ENCODE assay signal across 8 cellular contexts in genomic region chr18:57803119-57803969, GRCh38. TPM values are rescaled to one million over a fixed set of nuclear protein-coding genes. Genes with fewer than 3 reads are reported as not detected.
A peak's percentile ranks its signal among the peaks of the same experiment; 100 is the strongest.
DNase-seq lines count a peak whose midpoint lies in the region; ATAC-seq and TF ChIP-seq lines count a peak whose summit lies in the region.

Gene ATP8B1, minus strand, starts transcription at chr18:57803315. Its CDS starts 71,508 bp downstream, at chr18:57731807.

- peak within 1 kb of the TSS; percentile 72 for H3K4me3 Mint-ChIP-seq in activated T-helper 1 cell treated with anti-CD3 and anti-CD28 coated beads, Interleukin-12 subunit alpha, Interleukin-12 subunit beta, Interleukin-2, Interleukin-4 antibody, amounts not matched to agents 30 ng/mL and 10 ng/mL and 1 ng/mL, durations not matched to agents 14 hours and 24 hours and 36 hours

- H3K9me1 ChIP-seq in IMR-90 (ENCODE audit: insufficient read depth, low read length): peaks cover 23% of the 10 kb centered on the region

- H2BK15ac ChIP-seq in IMR-90 (ENCODE audit: low read depth, low read length): peak within 1 kb of the TSS; percentile 86

- H3K9me3 Mint-ChIP-seq in activated T-helper 1 cell treated with anti-CD3 and anti-CD28 coated beads, Interleukin-12 subunit alpha, Interleukin-12 subunit beta, Interleukin-2, Interleukin-4 antibody, amounts not matched to agents 30 ng/mL and 10 ng/mL and 1 ng/mL, durations not matched to agents 14 hours and 24 hours and 36 hours: no peaks in the 10 kb centered on the region

- POLR2A ChIA-PET in A673 (lab: Charles Lee; ENCODE audit: low non-redundant PET): no interaction called here
- POLR2A ChIA-PET in IMR-90 (lab: Charles Lee; ENCODE audit: unreplicated experiment): interaction anchor here (0.9 kb wide), 1 partner anchor 183 kb away, joined by 3 read pairs; no protein-coding TSS in a partner anchor

- peaks cover 31% of the 10 kb centered on the region for H3K4me1 ChIP-seq in A673 (ENCODE audit: insufficient read depth, low read length, poor library complexity, severe bottlenecking)
- peaks cover 8% of the 10 kb centered on the region for H3K4me1 ChIP-seq in IMR-90 (ENCODE audit: control insufficient read depth, insufficient read depth, low read length)
- peaks cover 43% of the 10 kb centered on the region for H3K4me1 ChIP-seq in osteoblast (ENCODE audit: insufficient read depth, low read length)

- H2BK120ac ChIP-seq in IMR-90 (ENCODE audit: low read depth, low read length): peak within 1 kb of the TSS; percentile 96

- DNase-seq in A673 (ENCODE audit: low spot score) (peak; percentile 57), IMR-90 (peak; percentile 73), Right ventricle myocardium inferior (ENCODE audit: missing footprints) (peak; percentile 88), osteoblast (ENCODE audit: insufficient read length, low spot score, missing footprints) (peak; percentile 98), NCI-H446 treated with DMSO at 0.1 percent for 48 hours (lab: John Stamatoyannopoulos, UW) (no peak)
- DNase-seq in activated T-helper 1 cell treated with anti-CD3 and anti-CD28 coated beads, Interleukin-12 subunit alpha, Interleukin-12 subunit beta, Interleukin-2, Interleukin-4 antibody, amounts not matched to agents 30 ng/mL and 10 ng/mL and 1 ng/mL, durations not matched to agents 14 hours and 24 hours and 36 hours (ENCODE audit: low spot score): no peak

- in situ Hi-C loops in IMR-90 (cut with MboI; ENCODE audit: low sequenced_read_pairs): no loop called here

- ATAC-seq in GM18867 (IDR thresholded peaks at IDR 0.05; ENCODE audit: unreplicated experiment) (peak; percentile 67), IMR-90 (ENCODE audit: low read depth) (peak; percentile 89), Right ventricle myocardium inferior (peak; percentile 93), HG02970 (IDR thresholded peaks at IDR 0.05; ENCODE audit: low FRiP score, unreplicated experiment) (no peak)

- H3K14ac ChIP-seq in IMR-90 (replicated peaks; ENCODE audit: low read depth, low read length): peak within 1 kb of the TSS; percentile 97

- H3K4me2 ChIP-seq in IMR-90 (ENCODE audit: low read depth, low read length): peak within 1 kb of the TSS; percentile 96
- H3K4me2 ChIP-seq in osteoblast (ENCODE audit: insufficient read depth, low read length): peak within 1 kb of the TSS; percentile 70

- intact Hi-C loops in A673 (cut with micrococcal nuclease; ENCODE audit: unreplicated experiment) (no loop called here), IMR-90 (cut with micrococcal nuclease) (loop anchor here (2.0 to 10.0 kb wide), 4 partner anchors 109 to 241 kb away; partner anchors contain the start of gene NEDD4L), Right ventricle myocardium inferior (cut with DNase I) (loop anchor here (10.0 kb wide), 2 partner anchors 89 to 139 kb away; no protein-coding TSS in a partner anchor)
- intact Hi-C loops in activated T-helper 1 cell treated with anti-CD3 and anti-CD28 coated beads, Interleukin-12 subunit alpha, Interleukin-12 subunit beta, Interleukin-2, Interleukin-4 antibody, amounts not matched to agents 30 ng/mL and 10 ng/mL and 1 ng/mL, durations not matched to agents 14 hours and 24 hours and 36 hours (cut with micrococcal nuclease): loop anchor here (5.0 to 10.0 kb wide), 2 partner anchors 371 to 1471 kb away; partner anchors contain the start of gene RAX

- peak within 1 kb of the TSS; percentile 25 for H3K56ac ChIP-seq in IMR-90 (ENCODE audit: extremely low read depth, insufficient read depth, low read length)

- H4K20me1 ChIP-seq in IMR-90 (ENCODE audit: insufficient read depth, low read length) (peaks cover 29% of the 10 kb centered on the region; the same call in 1 of the 2 replicates), osteoblast (ENCODE audit: insufficient read depth, low read length) (peaks cover 29% of the 10 kb centered on the region)

- H3K27ac ChIP-seq in A673 (ENCODE audit: low read depth, low read length, poor library complexity, severe bottlenecking) (peak within 1 kb of the TSS; percentile 60), IMR-90 (ENCODE audit: insufficient read depth, low read length) (peak within 1 kb of the TSS; percentile 77), osteoblast (ENCODE audit: low read depth, low read length) (peak within 1 kb of the TSS; percentile 79)

- peak within 1 kb of the TSS; percentile 90 for H4K91ac ChIP-seq in IMR-90 (ENCODE audit: insufficient read depth, low read depth, low read length)

- H3K36me3 ChIP-seq in A673 (ENCODE audit: insufficient read depth, low read length, poor library complexity, severe bottlenecking): no peaks in the 10 kb centered on the region
- no peaks in the 10 kb centered on the region for H3K36me3 ChIP-seq in IMR-90 (ENCODE audit: control insufficient read depth, insufficient read depth, low read length)
- peaks cover 9% of the 10 kb centered on the region for H3K36me3 ChIP-seq in osteoblast (ENCODE audit: insufficient read depth, low read length)

- H4K5ac ChIP-seq in IMR-90 (ENCODE audit: low read depth, low read length): peak within 1 kb of the TSS; percentile 82

- dilution Hi-C loops in IMR-90 (cut with HindIII; ENCODE audit: low sequenced_read_pairs, unreplicated experiment): no loop called here

- H4K8ac ChIP-seq in IMR-90 (ENCODE audit: low read depth in 2 of 2, low read length in 2 of 2): peak within 1 kb of the TSS; percentile 70 to 88

- peak within 1 kb of the TSS; percentile 93 for H2BK5ac ChIP-seq in IMR-90 (ENCODE audit: low read depth, low read length, poor library complexity, severe bottlenecking)

- peaks cover 11% of the 10 kb centered on the region for H3K4me1 Mint-ChIP-seq in activated T-helper 1 cell treated with anti-CD3 and anti-CD28 coated beads, Interleukin-12 subunit alpha, Interleukin-12 subunit beta, Interleukin-2, Interleukin-4 antibody, amounts not matched to agents 30 ng/mL and 10 ng/mL and 1 ng/mL, durations not matched to agents 14 hours and 24 hours and 36 hours (ENCODE audit: low read depth)

- TF ChIP-seq RAD21 in IMR-90 (IDR thresholded peaks at IDR 0.05; ENCODE audit: low read length): no peak

- no TSS peak for BruUV-seq in A673 (replicated peaks; lab: Mats Ljungman, UMichigan)
- no TSS peak for BruUV-seq in IMR-90 (replicated peaks; lab: Mats Ljungman, UMichigan)

- peak; percentile 47; the same call in 1 of the 2 replicates for TF ChIP-seq POLR2A in IMR-90 (IDR thresholded peaks at IDR 0.05; ENCODE audit: low read depth, low read length)

- WGBS in IMR-90 (ENCODE audit: extremely low coverage in 2 of 2, insufficient read length in 1 of 2), 2 experiments: 0% methylated on average over 18 of the region's 73 CpGs; no CpG with 5 or more reads in 1 of the 2 experiments

- peaks cover 16 to 44% of the 10 kb centered on the region in 2 experiments for H3K79me1 ChIP-seq in IMR-90 (ENCODE audit: low read depth in 1 of 2, low read length in 2 of 2)

- peak within 1 kb of the TSS; percentile 91 for H2BK20ac ChIP-seq in IMR-90 (ENCODE audit: low read depth, low read length)

- peak within 1 kb of the TSS; percentile 61 for H3K27ac Mint-ChIP-seq in activated T-helper 1 cell treated with anti-CD3 and anti-CD28 coated beads, Interleukin-12 subunit alpha, Interleukin-12 subunit beta, Interleukin-2, Interleukin-4 antibody, amounts not matched to agents 30 ng/mL and 10 ng/mL and 1 ng/mL, durations not matched to agents 14 hours and 24 hours and 36 hours

- peaks cover 67% of the 10 kb centered on the region for H3K27me3 Mint-ChIP-seq in activated T-helper 1 cell treated with anti-CD3 and anti-CD28 coated beads, Interleukin-12 subunit alpha, Interleukin-12 subunit beta, Interleukin-2, Interleukin-4 antibody, amounts not matched to agents 30 ng/mL and 10 ng/mL and 1 ng/mL, durations not matched to agents 14 hours and 24 hours and 36 hours (ENCODE audit: insufficient read depth)

- peak within 1 kb of the TSS; percentile 97 for H2AK9ac ChIP-seq in IMR-90 (replicated peaks; ENCODE audit: low read depth, low read length, poor library complexity)

- H3K36me3 Mint-ChIP-seq in activated T-helper 1 cell treated with anti-CD3 and anti-CD28 coated beads, Interleukin-12 subunit alpha, Interleukin-12 subunit beta, Interleukin-2, Interleukin-4 antibody, amounts not matched to agents 30 ng/mL and 10 ng/mL and 1 ng/mL, durations not matched to agents 14 hours and 24 hours and 36 hours (ENCODE audit: low read depth): no peaks in the 10 kb centered on the region

- H3K79me2 ChIP-seq in osteoblast (ENCODE audit: insufficient read depth, low read length): peaks cover 65% of the 10 kb centered on the region

- peak within 1 kb of the TSS; percentile 95 for H3K4ac ChIP-seq in IMR-90 (ENCODE audit: low read depth, low read length)

- CTCF ChIA-PET in A673 (lab: Charles Lee): no interaction called here
- CTCF ChIA-PET in IMR-90 (lab: Yijun Ruan, JAX): interaction anchor here (0.6 kb wide), 1 partner anchor 9 kb away, joined by 3 read pairs; no protein-coding TSS in a partner anchor

- peak within 1 kb of the TSS; percentile 99 for H3K23ac ChIP-seq in IMR-90 (ENCODE audit: low read depth, low read length)

- H3K9me3 ChIP-seq in A673 (ENCODE audit: low read depth, low read length, poor library complexity, severe bottlenecking) (no peaks in the 10 kb centered on the region), IMR-90 (ENCODE audit: control insufficient read depth, insufficient read depth, low read length) (no peaks in the 10 kb centered on the region), osteoblast (ENCODE audit: low read depth, low read length) (no peaks in the 10 kb centered on the region)

- H2AK5ac ChIP-seq in IMR-90 (ENCODE audit: low read depth, low read length): peak within 1 kb of the TSS; percentile 96

- H2AFZ ChIP-seq in IMR-90 (replicated peaks; ENCODE audit: low read length, poor library complexity): peak within 1 kb of the TSS; percentile 88
- peak within 1 kb of the TSS; percentile 88 for H2AFZ ChIP-seq in osteoblast (ENCODE audit: low read length)

- H3K9ac ChIP-seq in IMR-90 (ENCODE audit: low read depth, low read length): peak within 1 kb of the TSS; percentile 83

- peak within 1 kb of the TSS; percentile 84 for H3K18ac ChIP-seq in IMR-90 (ENCODE audit: low read depth, low read length)

- H3K4me3 ChIP-seq in A673 (ENCODE audit: low read depth, low read length, poor library complexity, severe bottlenecking) (peak within 1 kb of the TSS; percentile 89), IMR-90 (ENCODE audit: insufficient read depth, low read depth, low read length) (peak within 1 kb of the TSS; percentile 95), osteoblast (ENCODE audit: insufficient read depth, low read length) (peak within 1 kb of the TSS; percentile 99)

- no peak for TF ChIP-seq CTCF in A673 (conservative IDR thresholded peaks at IDR 0.05; ENCODE audit: low read depth, low read length)
- no peak for TF ChIP-seq CTCF in IMR-90 (conservative IDR thresholded peaks at IDR 0.05; ENCODE audit: low read depth, low read length)
- no peak for TF ChIP-seq CTCF in osteoblast (IDR thresholded peaks at IDR 0.05; ENCODE audit: extremely low read depth, low read depth, low read length)

- H3K27me3 ChIP-seq in A673 (replicated peaks; ENCODE audit: insufficient read depth, low read depth, low read length, poor library complexity) (no peaks in the 10 kb centered on the region), IMR-90 (ENCODE audit: control insufficient read depth, insufficient read depth, low read length) (no peaks in the 10 kb centered on the region), osteoblast (ENCODE audit: insufficient read depth, low read length) (no peaks in the 10 kb centered on the region)

RNA-seq across cellular contexts. Expression of gene ATP8B1, which starts in this region (rescaled TPM):
- total RNA-seq in A673 (2021) (35.6 and 39.3 TPM in 2 replicates), IMR-90 (2012; rRNA removed) (136 and 170 TPM in 2 replicates), Right ventricle myocardium inferior (5.0 TPM), osteoblast (41.5 and 46.7 TPM in 2 replicates)
- polyA plus RNA-seq in IMR-90 (2012; rRNA removed): 57.7 and 64.3 TPM in 2 replicates
- 23.4 and 27.5 TPM in 2 replicates for polyA plus RNA-seq in IMR-90 (2012; cell fraction: cytosol; rRNA removed)
- 31.8 and 116 TPM in 2 replicates for polyA plus RNA-seq in IMR-90 (2012; cell fraction: nucleus; rRNA removed; ENCODE audit: low replicate concordance)
- 0.05 and 0.16 TPM in 2 replicates for total RNA-seq in activated T-helper 1 cell treated with anti-CD3 and anti-CD28 coated beads, Interleukin-12 subunit alpha, Interleukin-12 subunit beta, Interleukin-2, Interleukin-4 antibody, amounts not matched to agents 30 ng/mL and 10 ng/mL and 1 ng/mL, durations not matched to agents 14 hours and 24 hours and 36 hours

Comparison
In these comparisons a context has a peak if more than half of its experiments do, and no peak if none do; other contexts are left out.
1. DNase-seq: peak in A673 (single experiment), IMR-90 (single experiment), Right ventricle myocardium inferior (single experiment) and osteoblast (single experiment); none in activated T-helper 1 cell treated with anti-CD3 and anti-CD28 coated beads, Interleukin-12 subunit alpha, Interleukin-12 subunit beta, Interleukin-2, Interleukin-4 antibody, amounts not matched to agents 30 ng/mL and 10 ng/mL and 1 ng/mL, durations not matched to agents 14 hours and 24 hours and 36 hours (single experiment) and NCI-H446 treated with DMSO at 0.1 percent for 48 hours (single experiment).
2. Peak in every context shown above with its lines, with median percentiles within 50 percentile points of each other: H3K27ac ChIP-seq and H3K4me3 ChIP-seq.